Comparison of ENCODE assay signal across 26 cellular contexts in genomic region chr16:83059237-83059636, GRCh38.
A peak's percentile ranks its signal among the peaks of the same experiment; 100 is the strongest.
DNase-seq lines count a peak whose midpoint lies in the region; ATAC-seq, FAIRE-seq and TF ChIP-seq lines count a peak whose summit lies in the region.
"Had no signal": no experiment of that assay in that cellular context is flagged by ENCODE, and none has a peak within 500 bp of the region (broad histone marks: within the 10 kb centered on the region; RNA-seq: fewer than 3 reads in every experiment).

No MANE protein-coding gene starts in this region.

- no peaks in the 10 kb centered on the region for H3K27me3 Mint-ChIP-seq in GM23338 (ENCODE audit: insufficient read depth, low read depth, poor library complexity)
- H3K27me3 Mint-ChIP-seq: CD4-positive, alpha-beta T cell had no signal

- no peaks in the 10 kb centered on the region for H3K79me2 ChIP-seq in GM23338 (replicated peaks; ENCODE audit: insufficient read depth)

- H3K4me3 ChIP-seq in GM23338 = no peak overlapping the region
- no peak overlapping the region for H3K4me3 ChIP-seq in bronchial epithelial cell (ENCODE audit: low read depth, low read length)
- H3K4me3 ChIP-seq: A549, GM12878, HAP-1, SJCRH30 had no signal

- DNase-seq in GM23338 (ENCODE audit: low spot score) = no peak
- DNase-seq in bronchial epithelial cell (ENCODE audit: low read depth) = peak; percentile 30
- peak; percentile 4 for DNase-seq in kidney glomerular epithelial cell (lab: John Stamatoyannopoulos, UW)
- DNase-seq in NCI-H2171 treated with DMSO at 0.1 percent for 48 hours (lab: John Stamatoyannopoulos, UW) = no peak
- DNase-seq in amniotic stem cell (lab: John Stamatoyannopoulos, UW) = no peak
- DNase-seq in stimulated activated CD4-positive, alpha-beta T cell treated with anti-CD3 and anti-CD28 coated beads, Interleukin-4, amount 100 ng/mL, for 24 hours = no peak
- DNase-seq: CD4-positive, alpha-beta T cell; DMS53; EL; Kasumi-1; NCI-H1105; NCI-H2081; NCI-H446 treated with DMSO at 0.1 percent for 48 hours; NCI-H69; OCI-M1; SJCRH30 had no signal

- no peaks in the 10 kb centered on the region for H3K27me3 ChIP-seq in GM23338 (ENCODE audit: insufficient read depth)
- H3K27me3 ChIP-seq in bronchial epithelial cell (ENCODE audit: control insufficient read depth, insufficient read depth, low read length) = no peaks in the 10 kb centered on the region
- H3K27me3 ChIP-seq: SJCRH30 had no signal

- H3K4me2 ChIP-seq in GM23338 = no peak overlapping the region
- H3K4me2 ChIP-seq: A549 had no signal

- H3K4me1 Mint-ChIP-seq in GM23338 = peaks cover 4% of the 10 kb centered on the region; the same call in 2 of the 3 replicates

- ATAC-seq in GM23338 = no peak; the same call in 2 of the 3 replicates
- ATAC-seq in HG03439 (IDR thresholded peaks at IDR 0.05; ENCODE audit: unreplicated experiment) = no peak
- ATAC-seq: A549, GM12878 had no signal

- peaks cover 11% of the 10 kb centered on the region; the same call in 2 of the 3 replicates for H3K9me3 Mint-ChIP-seq in GM23338

- no peak for FAIRE-seq in bronchial epithelial cell (lab: Jason Lieb, UNC)
- FAIRE-seq: A549, GM12878, GM19239, HTR-8/SVneo had no signal

- H3K27ac Mint-ChIP-seq in GM23338 = no peak overlapping the region
- H3K27ac Mint-ChIP-seq: CD4-positive, alpha-beta T cell; IgD-negative memory B cell had no signal

- no peaks in the 10 kb centered on the region for H3F3A ChIP-seq in GM23338 (replicated peaks; ENCODE audit: low read depth)

- H3K9me2 ChIP-seq in GM23338 (ENCODE audit: insufficient read depth) = 0 out of 2 replicates have a peak, but pooled peaks cover 4% of the 10 kb centered on the region

- no peaks in the 10 kb centered on the region for H3K36me3 ChIP-seq in GM23338 (ENCODE audit: insufficient read depth)
- H3K36me3 ChIP-seq in bronchial epithelial cell (ENCODE audit: control insufficient read depth, insufficient read depth, low read length) = no peaks in the 10 kb centered on the region
- H3K36me3 ChIP-seq: HAP-1, SJCRH30 had no signal

- no peaks in the 10 kb centered on the region for H3K4me1 ChIP-seq in GM23338 (ENCODE audit: insufficient read depth)
- H3K4me1 ChIP-seq: A549, Caco-2, HAP-1, SJCRH30 had no signal

- no peak overlapping the region for H2AFZ ChIP-seq in GM23338

- peaks cover 3% of the 10 kb centered on the region; the same call in 1 of the 3 replicates for H3K36me3 Mint-ChIP-seq in GM23338 (ENCODE audit: low read depth)

- H4K20me1 ChIP-seq in GM23338 (replicated peaks; ENCODE audit: insufficient read depth) = no peaks in the 10 kb centered on the region

- H3K27ac ChIP-seq in GM23338 (ENCODE audit: low read depth) = no peak overlapping the region
- H3K27ac ChIP-seq: A549, RWPE1, SJCRH30 had no signal

- no peak overlapping the region for H3K4me3 Mint-ChIP-seq in GM23338
- H3K4me3 Mint-ChIP-seq: CD4-positive, alpha-beta T cell; IgD-negative memory B cell had no signal

- no peak for TF ChIP-seq CTCF in GM23338 (conservative IDR thresholded peaks at IDR 0.05; ENCODE audit: low read depth in 2 of 2)
- TF ChIP-seq CTCF in bronchial epithelial cell (IDR thresholded peaks at IDR 0.05; ENCODE audit: insufficient read depth, low read length, severe bottlenecking) = no peak

TF ChIP-seq in GM23338, 12 proteins besides CTCF, POLR2A, EP300 and RAD21 (continues in another document):
- TF ChIP-seq CREB1 (CRISPR knock-in tag; IDR thresholded peaks at IDR 0.05; ENCODE audit: low read depth) (no peak), ZNF331 (CRISPR knock-in tag; IDR thresholded peaks at IDR 0.05; ENCODE audit: low read depth) (no peak), JUNB (IDR thresholded peaks at IDR 0.05; ENCODE audit: unreplicated experiment) (no peak), POLR2AphosphoS5 (IDR thresholded peaks at IDR 0.05; ENCODE audit: low read depth) (no peak), EZH2 (IDR thresholded peaks at IDR 0.05; ENCODE audit: low read depth, unreplicated experiment) (no peak), REST (IDR thresholded peaks at IDR 0.05; ENCODE audit: unreplicated experiment) (peak; percentile 45)

TF ChIP-seq in PFSK-1, 5 proteins besides CTCF, POLR2A, EP300 and RAD21:
- TF ChIP-seq REST (IDR thresholded peaks at IDR 0.05; ENCODE audit: insufficient read depth in 1 of 2, low read depth in 2 of 2, low read length in 2 of 2) = peak; percentile 36 to 82; a peak in 2 of 4 replicates
- no peak for TF ChIP-seq SIN3A (IDR thresholded peaks at IDR 0.05; ENCODE audit: borderline replicate concordance, insufficient read depth, low read length)
- no peak for TF ChIP-seq POLR2AphosphoS5 (IDR thresholded peaks at IDR 0.05; ENCODE audit: low read depth, low read length)
TF ChIP-seq in PFSK-1: peak in this region for 1.

Comparison
In these comparisons a context has a peak if more than half of its experiments do, and no peak if none do; other contexts are left out.
1. DNase-seq: peak in bronchial epithelial cell (single experiment) and kidney glomerular epithelial cell (single experiment); none in GM23338 (single experiment), NCI-H2171 treated with DMSO at 0.1 percent for 48 hours (single experiment), amniotic stem cell (single experiment) and stimulated activated CD4-positive, alpha-beta T cell treated with anti-CD3 and anti-CD28 coated beads, Interleukin-4, amount 100 ng/mL, for 24 hours (single experiment).